ENCODE assay signal across 8 cellular contexts in the genomic region with DNA sequence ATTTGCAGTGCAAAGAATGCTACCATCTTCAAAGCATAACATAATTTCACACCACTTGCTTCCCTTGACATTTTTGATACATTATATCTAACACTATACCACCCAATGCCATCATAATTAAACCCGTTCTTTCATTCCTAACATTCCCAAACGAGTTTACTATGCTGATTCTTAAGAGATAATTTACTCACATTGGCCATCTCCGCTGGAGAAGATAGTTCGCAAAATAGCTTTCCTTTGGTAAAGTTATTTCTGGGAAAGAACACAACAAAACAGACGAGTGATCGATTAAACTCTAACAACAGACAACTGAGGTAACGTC. TPM values are rescaled to one million over a fixed set of nuclear protein-coding genes. Genes with fewer than 3 reads are reported as not detected.
A peak's percentile ranks its signal among the peaks of the same experiment; 100 is the strongest.
DNase-seq lines count a peak whose midpoint lies in the region; ATAC-seq, FAIRE-seq and TF ChIP-seq lines count a peak whose summit lies in the region.

No MANE protein-coding gene starts in this region.

- H3K27me3 ChIP-seq in K562 (ENCODE audit: control insufficient read depth in 2 of 2, insufficient read depth in 2 of 2, low read length in 2 of 2) (no peaks in the 10 kb centered on the region), lower lobe of right lung (ENCODE audit: low read depth) (no peaks in the 10 kb centered on the region), tibial nerve (no peaks in the 10 kb centered on the region)

- peak overlapping the region; percentile 98 for H3K27ac Mint-ChIP-seq in activated naive CD4-positive, alpha-beta T cell treated with anti-CD3 and anti-CD28 coated beads for 36 hours

- H3K4me1 ChIP-seq in K562 (replicated peaks in 1 of 2; ENCODE audit: control insufficient read depth in 2 of 2, insufficient read depth in 2 of 2, low read length in 2 of 2) (peaks cover 0 to 10% of the 10 kb centered on the region in 2 experiments; a peak in 2 of 5 replicates), lower lobe of right lung (peaks cover 28% of the 10 kb centered on the region), tibial nerve (peaks cover 0 to 46% (median 14%) of the 10 kb centered on the region in 4 donors)

- CTCF ChIA-PET in activated naive CD4-positive, alpha-beta T cell treated with anti-CD3 and anti-CD28 coated beads for 36 hours (lab: Charles Lee), result interaction anchor here (0.6 to 1.4 kb wide), 4 partner anchors 10 to 265 kb away, joined by 3 to 6 read pairs (median 4); no protein-coding TSS in a partner anchor
- CTCF ChIA-PET in K562 (lab: Yijun Ruan, JAX; ENCODE audit: low intra/inter-chr PET ratio), result no interaction called here

- H3K9me1 ChIP-seq in K562 (ENCODE audit: control insufficient read depth, insufficient read depth, low read length), result no peaks in the 10 kb centered on the region

- H3K4me1 Mint-ChIP-seq in activated naive CD4-positive, alpha-beta T cell treated with anti-CD3 and anti-CD28 coated beads for 36 hours (ENCODE audit: low read depth), result peaks cover 34% of the 10 kb centered on the region

- peak overlapping the region; percentile 97 for H3K9ac ChIP-seq in K562 (ENCODE audit: insufficient read depth in 1 of 2, low read depth in 2 of 2, low read length in 2 of 2)

- H4K20me1 ChIP-seq in K562 (replicated peaks; ENCODE audit: control insufficient read depth, insufficient read depth, low read length), result no peaks in the 10 kb centered on the region; the same call in 1 of the 2 replicates

- peaks cover 27% of the 10 kb centered on the region for H3K36me3 Mint-ChIP-seq in activated naive CD4-positive, alpha-beta T cell treated with anti-CD3 and anti-CD28 coated beads for 36 hours (ENCODE audit: low read depth)

- no TSS peak for BruUV-seq in K562 (replicated peaks; lab: Mats Ljungman, UMichigan)

- H3K27me3 Mint-ChIP-seq in activated naive CD4-positive, alpha-beta T cell treated with anti-CD3 and anti-CD28 coated beads for 36 hours (ENCODE audit: low read depth), result peaks cover 10% of the 10 kb centered on the region

- H3K27ac ChIP-seq in K562 (ENCODE audit: extremely low read depth, low read depth, low read length), result peak overlapping the region; percentile 94
- H3K27ac ChIP-seq in lower lobe of right lung, result peak overlapping the region; percentile 96
- peak overlapping the region; percentile 89 to 97 (median 94) for H3K27ac ChIP-seq in tibial nerve

- peaks cover 53% of the 10 kb centered on the region for H3K79me2 ChIP-seq in K562 (ENCODE audit: control insufficient read depth, insufficient read depth, low read length)

- DNase-seq in activated naive CD4-positive, alpha-beta T cell treated with anti-CD3 and anti-CD28 coated beads for 36 hours, result no peak
- no peak for DNase-seq in activated naive CD4-positive, alpha-beta T cell (lab: John Stamatoyannopoulos, UW)
- DNase-seq in K562 (ENCODE audit: extremely low read depth in 1 of 4, low spot score in 3 of 4), result no peak
- no peak for DNase-seq in lower lobe of right lung
- no peak for DNase-seq in tibial nerve (ENCODE audit: low spot score in 2 of 2)
- DNase-seq in HPDE6-E6E7 (ENCODE audit: extremely low spot score), result no peak
- DNase-seq in HUDEP-2 (lab: John Stamatoyannopoulos, UW; ENCODE audit: unreplicated experiment in 76 of 76), result no peak
- no peak for DNase-seq in T-helper 9 cell

- TF ChIP-seq CTCF in K562 (IDR thresholded peaks at IDR 0.05 in 2 of 3, conservative IDR thresholded peaks at IDR 0.05 in 1 of 3; ENCODE audit: insufficient read depth in 2 of 3, low read depth in 1 of 3, low read length in 3 of 3), result no peak
- TF ChIP-seq CTCF in lower lobe of right lung (IDR thresholded peaks at IDR 0.05), result no peak
- no peak for TF ChIP-seq CTCF in tibial nerve (IDR thresholded peaks at IDR 0.05)

- H3K9me3 ChIP-seq in K562 (replicated peaks; ENCODE audit: control insufficient read depth, insufficient read depth, low read depth, low read length), result no peaks in the 10 kb centered on the region
- H3K9me3 ChIP-seq in lower lobe of right lung, result no peaks in the 10 kb centered on the region
- H3K9me3 ChIP-seq in tibial nerve, result no peaks in the 10 kb centered on the region

- H3K4me2 ChIP-seq in K562 (ENCODE audit: insufficient read depth, low read length), result peak overlapping the region; percentile 94

- H3K4me3 Mint-ChIP-seq in activated naive CD4-positive, alpha-beta T cell treated with anti-CD3 and anti-CD28 coated beads for 36 hours, result peak overlapping the region; percentile 96

- TF ChIP-seq EP300 in K562 (IDR thresholded peaks at IDR 0.05; ENCODE audit: low read length) (no peak), tibial nerve (IDR thresholded peaks at IDR 0.05) (no peak)

- no peak for FAIRE-seq in K562 (lab: Jason Lieb, UNC)

- no peak for TF ChIP-seq POLR2A in K562 (conservative IDR thresholded peaks at IDR 0.05)
- TF ChIP-seq POLR2A in tibial nerve (IDR thresholded peaks at IDR 0.05), result no peak

- H3K9me3 Mint-ChIP-seq in activated naive CD4-positive, alpha-beta T cell treated with anti-CD3 and anti-CD28 coated beads for 36 hours, result no peaks in the 10 kb centered on the region

- 2% methylated on average over 7 of the region's 7 CpGs for WGBS in K562 (ENCODE audit: insufficient coverage, low coverage, missing lambda C conversion rate)
- 0 to 1% methylated on average over 7 of the region's 7 CpGs for WGBS in tibial nerve, 2 donors

- H3K4me3 ChIP-seq in K562 (peak overlapping the region; percentile 67), lower lobe of right lung (peak overlapping the region; percentile 63), tibial nerve (peak overlapping the region; percentile 51 to 92 (median 82))

- TF ChIP-seq RAD21 in K562 (CRISPR knock-in tag; conservative IDR thresholded peaks at IDR 0.05 in 1 of 2, IDR thresholded peaks at IDR 0.05 in 1 of 2), result no peak

- in situ Hi-C loops in K562 (cut with MboI), result no loop called here

- ATAC-seq in K562, result no peak
- no peak for ATAC-seq in lower lobe of right lung

- POLR2A ChIA-PET in K562 (lab: Yijun Ruan, JAX), result interaction anchor here (0.6 to 2.6 kb wide), 11 partner anchors 8 to 1853 kb away, joined by 3 to 18 read pairs (median 3); no protein-coding TSS in a partner anchor

- H3K36me3 ChIP-seq in K562 (ENCODE audit: control insufficient read depth, insufficient read depth, low read length), result peaks cover 43% of the 10 kb centered on the region
- peaks cover 29% of the 10 kb centered on the region for H3K36me3 ChIP-seq in lower lobe of right lung
- H3K36me3 ChIP-seq in tibial nerve, result peaks cover 0 to 3% (median 0%) of the 10 kb centered on the region in 3 donors

- peak overlapping the region; percentile 87 for H2AFZ ChIP-seq in K562 (ENCODE audit: low read depth, low read length)

- intact Hi-C loops in activated naive CD4-positive, alpha-beta T cell treated with anti-CD3 and anti-CD28 coated beads for 36 hours (cut with micrococcal nuclease), result loop anchor here (1.0 to 10.0 kb wide), 9 partner anchors 712 to 1962 kb away; partner anchors contain the start of genes ACVR2A, KIF5C, MBD5 and RBM43
- intact Hi-C loops in K562 (cut with micrococcal nuclease), result no loop called here
- intact Hi-C loops in lower lobe of right lung (cut with DNase I), result no loop called here

TF ChIP-seq in K562, 482 proteins besides CTCF, POLR2A, EP300 and RAD21:
- TF ChIP-seq HSF4 (CRISPR knock-in tag; IDR thresholded peaks at IDR 0.05; ENCODE audit: borderline replicate concordance) (no peak), PYGO2 (tag; IDR thresholded peaks at IDR 0.05) (0 out of 2 replicates have a peak, but pooled peaks have one; percentile 45), NONO (IDR thresholded peaks at IDR 0.05; ENCODE audit: low read depth in 2 of 2, low read length in 1 of 2) (0 out of 4 replicates have a peak, but pooled peaks of 1 of the 2 experiments have one; percentile 19)
- TF ChIP-seq, protein P1, sequence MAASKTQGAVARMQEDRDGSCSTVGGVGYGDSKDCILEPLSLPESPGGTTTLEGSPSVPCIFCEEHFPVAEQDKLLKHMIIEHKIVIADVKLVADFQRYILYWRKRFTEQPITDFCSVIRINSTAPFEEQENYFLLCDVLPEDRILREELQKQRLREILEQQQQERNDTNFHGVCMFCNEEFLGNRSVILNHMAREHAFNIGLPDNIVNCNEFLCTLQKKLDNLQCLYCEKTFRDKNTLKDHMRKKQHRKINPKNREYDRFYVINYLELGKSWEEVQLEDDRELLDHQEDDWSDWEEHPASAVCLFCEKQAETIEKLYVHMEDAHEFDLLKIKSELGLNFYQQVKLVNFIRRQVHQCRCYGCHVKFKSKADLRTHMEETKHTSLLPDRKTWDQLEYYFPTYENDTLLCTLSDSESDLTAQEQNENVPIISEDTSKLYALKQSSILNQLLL (CRISPR knock-in tag; IDR thresholded peaks at IDR 0.05; ENCODE audit: borderline replicate concordance), result no peak
TF ChIP-seq in K562: peak in this region for 2.

RNA-seq across cellular contexts. Expression of gene MMADHC, which starts 0.7 kb away (rescaled TPM):
- 100 to 1,000 TPM; 142 to 143 TPM for total RNA-seq in activated naive CD4-positive, alpha-beta T cell treated with anti-CD3 and anti-CD28 coated beads for 36 hours
- total RNA-seq in K562 (2011; cell fraction: chromatin; rRNA removed; ENCODE audit: low replicate concordance), result 40.5 and 87.9 TPM in 2 replicates
- 30.2 and 36.1 TPM in 2 replicates for total RNA-seq in K562 (2011; cell fraction: nucleolus; rRNA removed)
- total RNA-seq in K562 (2011; cell fraction: nucleoplasm; rRNA removed), result 71.1 and 78.1 TPM in 2 replicates
- total RNA-seq in K562 (2014; rRNA removed), result 158 and 187 TPM in 2 replicates
- total RNA-seq in K562 (2014; rRNA removed; fragmentation: Illumina TruSeq; extraction: Trizol), result 393 and 449 TPM in 2 replicates
- total RNA-seq in K562 (2015; rRNA removed; fragmentation: Illumina TruSeq; extraction: Trizol), result 258 and 284 TPM in 2 replicates
- 237 and 256 TPM in 2 replicates for total RNA-seq in K562 (2021)
- 175 and 270 TPM in 2 replicates for polyA plus RNA-seq in K562 (2011; rRNA removed)
- polyA plus RNA-seq in K562 (2011; cell fraction: cytosol; rRNA removed), result 61.6 and 110 TPM in 2 replicates
- 33.5 and 55.7 TPM in 2 replicates for polyA plus RNA-seq in K562 (2011; cell fraction: nucleus; rRNA removed)
- polyA plus RNA-seq in K562 (2012), result 228 and 267 TPM in 2 replicates
- 271 and 289 TPM in 2 replicates for polyA plus RNA-seq in K562 (2014; fragmentation: Illumina TruSeq; extraction: Trizol)
- polyA plus RNA-seq in K562 (2014; fragmentation: Nextera tagmentation; extraction: Ambion mirVana), result 100 to 1,000 TPM; 729 to 850 TPM
- polyA plus RNA-seq in K562 (2014; rRNA removed), result 202 and 223 TPM in 2 replicates
- polyA minus RNA-seq in K562 (2011; rRNA and poly(A)+ RNA removed), result 309 and 346 TPM in 2 replicates
- polyA minus RNA-seq in K562 (2011; cell fraction: cytosol; rRNA and poly(A)+ RNA removed), result 79.4 and 123 TPM in 2 replicates
- 48.5 and 95.6 TPM in 2 replicates for polyA minus RNA-seq in K562 (2011; cell fraction: nucleus; rRNA and poly(A)+ RNA removed)
- total RNA-seq in lower lobe of right lung, result 70.4 TPM
- 10 to 100 TPM; 44.5 to 58.2 (median 54.0) TPM for total RNA-seq in tibial nerve
